In genomic region chr19:43274726-43275125, GRCh38 we compare ENCODE assay signal across 9 cellular contexts. TPM values are rescaled to one million over a fixed set of nuclear protein-coding genes. Genes with fewer than 3 reads are reported as not detected.
DNase-seq lines count a peak whose midpoint lies in the region; ATAC-seq, FAIRE-seq and TF ChIP-seq lines count a peak whose summit lies in the region.
"Not testable (repeated sequence)": the region's sequence is repeated elsewhere in the genome, so short reads cannot be mapped to it uniquely, and the experiment has no call there.
"Had no signal": no experiment of that assay in that cellular context is flagged by ENCODE, and none has a peak within 500 bp of the region (broad histone marks: within the 10 kb centered on the region; RNA-seq: fewer than 3 reads in every experiment).

No MANE protein-coding gene starts in this region.

- H3K27me3 Mint-ChIP-seq in HFFc6 (ENCODE audit: insufficient read depth), result not testable (repeated sequence)

- CTCF ChIA-PET in GM12878 (lab: Yijun Ruan, JAX), result not testable (repeated sequence)

- H3K9me3 ChIP-seq in SJSA1 (replicated peaks); GM12878 (replicated peaks; ENCODE audit: control insufficient read depth, insufficient read depth, low read length): not testable (repeated sequence)

- TF ChIP-seq EP300 in GM12878 (IDR thresholded peaks at IDR 0.05; ENCODE audit: borderline replicate concordance in 1 of 2, control insufficient read depth in 1 of 2, low read depth in 2 of 2, low read length in 2 of 2), result not testable (repeated sequence)

- not testable (repeated sequence) for H3K27ac ChIP-seq in SJSA1; GM12878 (ENCODE audit: control insufficient read depth, insufficient read depth)

- not testable (repeated sequence) for H3K4me3 Mint-ChIP-seq in HFFc6

- H3K79me2 ChIP-seq in GM12878 (ENCODE audit: control insufficient read depth, insufficient read depth, low read length), result not testable (repeated sequence)

- WGBS in GM12878 (ENCODE audit: insufficient coverage, insufficient replicate concordance, low lambda C conversion rate, missing lambda C conversion rate), result 13% methylated on average over 6 of the region's 6 CpGs

- peaks cover 22% of the 10 kb centered on the region for H3K9me3 Mint-ChIP-seq in HFFc6

- in situ Hi-C loops in GM12878 (cut with MboI), result not testable (repeated sequence)

- not testable (repeated sequence) for H3K27me3 ChIP-seq in SJSA1 (replicated peaks); GM12878 (replicated peaks in 1 of 2; ENCODE audit: control insufficient read depth in 2 of 2, insufficient read depth in 2 of 2, low read length in 1 of 2)

- H3K4me3 ChIP-seq in SJSA1, GM12878: not testable (repeated sequence)

- SMC1A ChIA-PET in GM12878 (lab: Charles Lee; ENCODE audit: uncharacterized antibody, unreplicated experiment), result not testable (repeated sequence)

- H3K4me2 ChIP-seq in GM12878 (ENCODE audit: control insufficient read depth, insufficient read depth), result not testable (repeated sequence)

- ATAC-seq in GM12878, result not testable (repeated sequence)

- H3K4me1 Mint-ChIP-seq in HFFc6 (ENCODE audit: low read depth), result peaks cover 32% of the 10 kb centered on the region

- peaks cover 32% of the 10 kb centered on the region for H3K36me3 Mint-ChIP-seq in HFFc6 (ENCODE audit: low read depth)

- TF ChIP-seq CTCF in HFFc6 (IDR thresholded peaks at IDR 0.05) (peak; percentile 80), GM12878 (IDR thresholded peaks at IDR 0.05 in 2 of 3, conservative IDR thresholded peaks at IDR 0.05 in 1 of 3; ENCODE audit: control insufficient read depth in 2 of 3, extremely low read depth in 1 of 3, insufficient read depth in 1 of 3, low read depth in 3 of 3, low read length in 3 of 3) (peak; percentile 10 to 42 (median 19); a peak in 2 of 6 replicates)

- POLR2A ChIA-PET in GM12878 (lab: Charles Lee), result not testable (repeated sequence)

- intact Hi-C loops in GM12878 (cut with micrococcal nuclease; ENCODE audit: unreplicated experiment), result not testable (repeated sequence)

- TF ChIP-seq RAD21 in GM12878 (IDR thresholded peaks at IDR 0.05; ENCODE audit: insufficient read depth, low read depth, low read length), result not testable (repeated sequence)

- not testable (repeated sequence) for H2AFZ ChIP-seq in GM12878 (ENCODE audit: control insufficient read depth, low read depth, low read length)

- H4K20me1 ChIP-seq in GM12878 (ENCODE audit: control insufficient read depth, insufficient read depth), result not testable (repeated sequence)

- DNase-seq in DMS153 (lab: John Stamatoyannopoulos, UW), result peak; percentile 28
- DNase-seq in HFFc6, result peak; percentile 58
- DNase-seq in NCI-H226, result peak; percentile 41
- DNase-seq in SJSA1 (ENCODE audit: low read depth in 1 of 2, low spot score in 2 of 2), result peak; percentile 59 to 74
- DNase-seq in GM12878 (ENCODE audit: low read depth, low spot score), result not testable (repeated sequence)
- DNase-seq in globus pallidus (ENCODE audit: low spot score), result peak; percentile 2
- peak; percentile 56 for DNase-seq in myocyte (ENCODE audit: low read depth)
- peak; percentile 7 for DNase-seq in superior temporal gyrus (ENCODE audit: extremely low spot score)

- not testable (repeated sequence) for FAIRE-seq in GM12878 (lab: Jason Lieb, UNC)

- peak overlapping the region; percentile 72 for H3K27ac Mint-ChIP-seq in HFFc6

- not testable (repeated sequence) for BruUV-seq in GM12878 (replicated peaks; lab: Mats Ljungman, UMichigan)

- H3K4me1 ChIP-seq in SJSA1 (replicated peaks); GM12878 (ENCODE audit: control insufficient read depth, insufficient read depth, low read length): not testable (repeated sequence)

- H3K36me3 ChIP-seq in SJSA1; GM12878 (ENCODE audit: control insufficient read depth in 2 of 2, insufficient read depth in 2 of 2, low read length in 1 of 2): not testable (repeated sequence)

- not testable (repeated sequence) for H3K9ac ChIP-seq in GM12878 (ENCODE audit: control insufficient read depth, insufficient read depth, low read length)

- RAD21 ChIA-PET in GM12878 (lab: Charles Lee; ENCODE audit: unreplicated experiment), result not testable (repeated sequence)

- TF ChIP-seq POLR2A in GM12878 (IDR thresholded peaks at IDR 0.05; ENCODE audit: low read depth, low read length), result not testable (repeated sequence)

RNA-seq across cellular contexts. Expression of gene PSG9, which starts 5.4 kb away (rescaled TPM):
- under 1 TPM in 1 of 6 experiments, not detected in 5; 0.15 TPM for total RNA-seq in HFFc6 (2021; fragmentation: NEBNext Ultra II Directional; extraction: Animal tissue kit (Norgen Biotek cat#: 25700))
- total RNA-seq in SJSA1 (2014; rRNA removed; shearing (Covaris generic)), result 0.13 TPM in 1 of 2 replicates, not detected in the other
- total RNA-seq in GM12878 (2013; cell fraction: nucleolus; rRNA removed), result not detected in 2 replicates
- total RNA-seq in GM12878 (2014; rRNA removed) (not detected in 2 replicates), GM12878 (2014; rRNA removed; fragmentation: Illumina TruSeq; extraction: Trizol) (not detected in 2 replicates), GM12878 (2021) (not detected in 2 replicates), myocyte (not detected in 2 replicates)
- not detected for polyA plus RNA-seq in GM12878 (2011; ENCODE audit: low read depth)
- polyA plus RNA-seq in GM12878 (2011; rRNA removed) (not detected in 2 replicates), GM12878 (2014; fragmentation: Illumina TruSeq; extraction: Trizol) (not detected in 2 replicates), GM12878 (2014; fragmentation: Nextera tagmentation; extraction: Ambion mirVana) (not detected), GM12878 (2014; rRNA removed) (not detected in 2 replicates), GM12878 (2016; fragmentation: Nextera tagmentation; extraction: Ambion mirVana) (not detected)
- not detected in 2 replicates for polyA plus RNA-seq in GM12878 (2011; cell fraction: cytosol; rRNA removed)
- polyA plus RNA-seq in GM12878 (2011; cell fraction: nucleus; rRNA removed), result not detected in 2 replicates
- polyA plus RNA-seq in GM12878 (2012), result not detected in 2 replicates
- not detected in 2 replicates for polyA minus RNA-seq in GM12878 (2011; rRNA and poly(A)+ RNA removed)
- not detected in 2 replicates for polyA minus RNA-seq in GM12878 (2011; cell fraction: cytosol; rRNA and poly(A)+ RNA removed)
- polyA minus RNA-seq in GM12878 (2011; cell fraction: nucleus; rRNA and poly(A)+ RNA removed), result not detected in 2 replicates
- 0.06 TPM for polyA plus RNA-seq in myocyte (2012)
- total RNA-seq: vagina had no signal
